17 cellular contexts compared by ENCODE assay signal in genomic region chr6:25478973-25479372, GRCh38.
A peak's percentile ranks its signal among the peaks of the same experiment; 100 is the strongest.
DNase-seq lines count a peak whose midpoint lies in the region; ATAC-seq and TF ChIP-seq lines count a peak whose summit lies in the region.
"Had no signal": no experiment of that assay in that cellular context is flagged by ENCODE, and none has a peak within 500 bp of the region (broad histone marks: within the 10 kb centered on the region; RNA-seq: fewer than 3 reads in every experiment).

No MANE protein-coding gene starts in this region.

- ATAC-seq in sciatic nerve: peak; percentile 80
- ATAC-seq: CD8-positive, alpha-beta T cell had no signal

- H3K4me3 ChIP-seq in mammary epithelial cell (replicated peaks in 1 of 3; ENCODE audit: insufficient read depth in 1 of 3, low read depth in 2 of 3, low read length in 3 of 3): no peak overlapping the region
- no peak overlapping the region for H3K4me3 ChIP-seq in fibroblast of villous mesenchyme (ENCODE audit: low read depth, low read length)
- H3K4me3 ChIP-seq in ascending aorta: no peak overlapping the region

- no peaks in the 10 kb centered on the region for H3K27me3 Mint-ChIP-seq in MCF 10A (ENCODE audit: insufficient read depth, unreplicated experiment)

- no peak overlapping the region for H2AFZ ChIP-seq in mammary epithelial cell (ENCODE audit: low read depth, low read length)

- peaks cover 12% of the 10 kb centered on the region for H3K4me1 Mint-ChIP-seq in MCF 10A (ENCODE audit: insufficient read depth, unreplicated experiment)

- BruUV-seq in mammary epithelial cell (replicated peaks; lab: Mats Ljungman, UMichigan) (no TSS peak), MCF 10A (replicated peaks; lab: Mats Ljungman, UMichigan) (no TSS peak)

- CTCF ChIA-PET in mammary epithelial cell (lab: Charles Lee; ENCODE audit: low non-redundant PET) (no interaction called here), MCF 10A (lab: Yijun Ruan, JAX) (interaction anchor here (0.6 kb wide), 1 partner anchor 116 kb away, joined by 3 read pairs; no protein-coding TSS in a partner anchor)

- H3K79me2 ChIP-seq in mammary epithelial cell (ENCODE audit: insufficient read depth, low read length): no peaks in the 10 kb centered on the region

- H3K4me2 ChIP-seq in mammary epithelial cell (ENCODE audit: insufficient read depth, low read depth, low read length): no peak overlapping the region

- H3K9me3 ChIP-seq in mammary epithelial cell (replicated peaks; ENCODE audit: insufficient read depth, low read length) (no peaks in the 10 kb centered on the region), ascending aorta (no peaks in the 10 kb centered on the region)

- H3K36me3 ChIP-seq in mammary epithelial cell (ENCODE audit: insufficient read depth, low read length): peaks cover 12% of the 10 kb centered on the region
- H3K36me3 ChIP-seq in ascending aorta: peaks cover 6 to 32% of the 10 kb centered on the region in 2 donors

- intact Hi-C loops in mammary epithelial cell (cut with micrococcal nuclease): no loop called here
- intact Hi-C loops in MCF 10A (cut with micrococcal nuclease): no loop called here
- intact Hi-C loops in sciatic nerve (cut with DNase I): no loop called here
- intact Hi-C loops in ascending aorta (cut with DNase I): no loop called here

- DNase-seq in mammary epithelial cell: peak; percentile 47
- no peak for DNase-seq in MCF 10A (ENCODE audit: unreplicated experiment)
- DNase-seq in amniotic epithelial cell (ENCODE audit: low read depth): peak; percentile 91
- peak; percentile 20 for DNase-seq in fibroblast of villous mesenchyme (ENCODE audit: low read depth)
- DNase-seq in sciatic nerve (ENCODE audit: low spot score): no peak
- no peak for DNase-seq in stimulated activated CD4-positive, alpha-beta T cell treated with anti-CD3 and anti-CD28 coated beads, Interleukin-2, amount 100 ng/mL, for 24 hours
- no peak for DNase-seq in H4 (ENCODE audit: low spot score)
- no peak for DNase-seq in ascending aorta (ENCODE audit: low spot score in 2 of 2)
- DNase-seq: CD8-positive, alpha-beta T cell; COR-L47; DMS153; DMS79 treated with DMSO at 0.1 percent for 48 hours; EL; GDM1; IMR-90 had no signal

- no peaks in the 10 kb centered on the region for H3K27me3 ChIP-seq in mammary epithelial cell (ENCODE audit: insufficient read depth, low read length)
- H3K27me3 ChIP-seq in ascending aorta: no peaks in the 10 kb centered on the region

- H3K27ac ChIP-seq in mammary epithelial cell (ENCODE audit: insufficient read depth, low read depth, low read length) (peak overlapping the region; percentile 15), ascending aorta (no peak overlapping the region)
- H3K27ac ChIP-seq: 22Rv1 had no signal

- WGBS in mammary epithelial cell (ENCODE audit: low coverage, missing lambda C conversion rate): 31% methylated on average over 1 of the region's 1 CpG

- POLR2A ChIA-PET in MCF 10A (lab: Yijun Ruan, JAX): no interaction called here

- dilution Hi-C loops in mammary epithelial cell (cut with HindIII; ENCODE audit: low sequenced_read_pairs): no loop called here

- no peaks in the 10 kb centered on the region for H3K9me3 Mint-ChIP-seq in MCF 10A (ENCODE audit: unreplicated experiment)
- H3K9me3 Mint-ChIP-seq: CD8-positive, alpha-beta T cell had no signal

- H3K9ac ChIP-seq in mammary epithelial cell (ENCODE audit: insufficient read depth, low read length): peak overlapping the region; percentile 7

- in situ Hi-C loops in mammary epithelial cell (cut with MboI; ENCODE audit: low sequenced_read_pairs in 2 of 2): no loop called here

- peaks cover 26% of the 10 kb centered on the region for H3K4me1 ChIP-seq in mammary epithelial cell (ENCODE audit: insufficient read depth, low read length)
- H3K4me1 ChIP-seq in ascending aorta: no peaks in the 10 kb centered on the region

- peaks cover 8% of the 10 kb centered on the region for H3K36me3 Mint-ChIP-seq in MCF 10A (ENCODE audit: insufficient read depth, unreplicated experiment)

- no peak overlapping the region for H3K4me3 Mint-ChIP-seq in MCF 10A (ENCODE audit: unreplicated experiment)
- H3K4me3 Mint-ChIP-seq: CD14-positive monocyte; CD8-positive, alpha-beta T cell had no signal

- no peaks in the 10 kb centered on the region for H4K20me1 ChIP-seq in mammary epithelial cell (ENCODE audit: insufficient read depth, low read length)

- H3K27ac Mint-ChIP-seq in MCF 10A (ENCODE audit: low read depth, unreplicated experiment): no peak overlapping the region
- H3K27ac Mint-ChIP-seq: CD14-positive monocyte; CD8-positive, alpha-beta T cell had no signal

- TF ChIP-seq CTCF in mammary epithelial cell (conservative IDR thresholded peaks at IDR 0.05 in 1 of 2, IDR thresholded peaks at IDR 0.05 in 1 of 2; ENCODE audit: extremely low read depth in 1 of 2, insufficient read depth in 1 of 2, low read depth in 1 of 2, low read length in 2 of 2) (no peak), MCF 10A (IDR thresholded peaks at IDR 0.05; ENCODE audit: unreplicated experiment) (no peak), fibroblast of villous mesenchyme (IDR thresholded peaks at IDR 0.05; ENCODE audit: insufficient read depth, low read depth, low read length) (no peak), ascending aorta (IDR thresholded peaks at IDR 0.05) (no peak)

Comparison
In these comparisons a context has a peak if more than half of its experiments do, and no peak if none do; other contexts are left out.
1. DNase-seq: peak in mammary epithelial cell (single experiment), amniotic epithelial cell (single experiment) and fibroblast of villous mesenchyme (single experiment); none in MCF 10A (single experiment), sciatic nerve (single experiment), stimulated activated CD4-positive, alpha-beta T cell treated with anti-CD3 and anti-CD28 coated beads, Interleukin-2, amount 100 ng/mL, for 24 hours (0 of 2), H4 (single experiment) and ascending aorta (0 of 2).